29 cellular contexts compared by ENCODE assay signal in the genomic region with DNA sequence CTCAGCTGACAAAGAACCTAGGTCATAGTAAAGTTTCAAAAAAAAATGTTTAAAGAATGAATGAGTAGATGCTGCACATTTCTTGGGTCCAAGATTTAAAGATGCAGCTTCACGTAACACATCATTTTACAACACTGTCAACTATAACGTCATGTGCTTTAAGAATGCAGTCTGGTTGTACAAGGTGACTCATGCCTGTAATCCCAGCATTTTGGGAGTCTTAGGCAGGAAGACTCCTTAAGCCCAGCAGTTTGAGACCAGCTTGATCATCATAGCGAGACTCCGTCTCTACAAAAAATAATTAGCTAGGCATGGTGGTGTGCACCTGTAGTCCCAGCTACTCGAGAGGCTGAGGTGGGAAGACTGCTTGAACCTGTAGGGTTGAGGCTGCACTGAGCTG. TPM values are rescaled to one million over a fixed set of nuclear protein-coding genes. Genes with fewer than 3 reads are reported as not detected.
DNase-seq lines count a peak whose midpoint lies in the region; ATAC-seq, FAIRE-seq and TF ChIP-seq lines count a peak whose summit lies in the region.
"Had no signal": no experiment of that assay in that cellular context is flagged by ENCODE, and none has a peak within 500 bp of the region (broad histone marks: within the 10 kb centered on the region; RNA-seq: fewer than 3 reads in every experiment).

No MANE protein-coding gene starts in this region.

- DNase-seq in AG10803 (ENCODE audit: low read depth): peak; percentile 41
- peak; percentile 76 for DNase-seq in HFFc6
- DNase-seq in astrocyte of the spinal cord (ENCODE audit: low read depth, low spot score): peak; percentile 24
- peak; percentile 58 for DNase-seq in iris pigment epithelial cell (ENCODE audit: low read depth)
- no peak for DNase-seq in GM12892 (ENCODE audit: insufficient read length)
- DNase-seq in dorsolateral prefrontal cortex: no peak
- DNase-seq: ACHN; activated B cell treated with CpG ODN at 0.5 μM for 24 hours; DND-41; gastrocnemius medialis; KBM-7; mesendoderm; naive thymus-derived CD4-positive, alpha-beta T cell; NCI-H1694 treated with DMSO at 0.1 percent for 48 hours; NCI-H2171 treated with DMSO at 0.1 percent for 48 hours; NCI-H69; stimulated activated CD4-positive, alpha-beta T cell treated with anti-CD3 and anti-CD28 coated beads, Interleukin-4, amount 100 ng/mL, for 1 hour; stimulated activated naive B cell treated with anti-CD40 and anti-IgM and Interleukin-4, amounts not matched to agents 10 μg/mL and 1 μg/mL and 100 μg/mL, for 72 hours; T-helper 9 cell had no signal

- H3K27me3 Mint-ChIP-seq in HFFc6 (ENCODE audit: insufficient read depth): no peaks in the 10 kb centered on the region
- H3K27me3 Mint-ChIP-seq: activated B cell treated with CpG ODN at 0.5 μM for 24 hours; naive thymus-derived CD4-positive, alpha-beta T cell; stimulated activated naive B cell treated with anti-CD40 and anti-IgM and Interleukin-4, amounts not matched to agents 10 μg/mL and 1 μg/mL and 100 μg/mL, for 72 hours had no signal

- TF ChIP-seq POLR2A in GM12892 (IDR thresholded peaks at IDR 0.05; ENCODE audit: low read depth, low read length): no peak

- no peak overlapping the region for H3K27ac ChIP-seq in dorsolateral prefrontal cortex
- H3K27ac ChIP-seq: ascending aorta, C4-2B, epithelial cell of prostate, gastrocnemius medialis, hepatocyte, suprapubic skin had no signal

- no peak for TF ChIP-seq CTCF in AG10803 (conservative IDR thresholded peaks at IDR 0.05; ENCODE audit: low read length)
- no peak for TF ChIP-seq CTCF in HFFc6 (IDR thresholded peaks at IDR 0.05)
- no peak for TF ChIP-seq CTCF in astrocyte of the spinal cord (IDR thresholded peaks at IDR 0.05; ENCODE audit: low read depth, low read length)
- TF ChIP-seq CTCF in dorsolateral prefrontal cortex (IDR thresholded peaks at IDR 0.05 in 54 of 56, conservative IDR thresholded peaks at IDR 0.05 in 2 of 56; ENCODE audit: low read depth in 1 of 56, partially characterized antibody in 56 of 56): no peak

- no peak overlapping the region for H3K4me3 Mint-ChIP-seq in HFFc6
- H3K4me3 Mint-ChIP-seq: activated B cell treated with CpG ODN at 0.5 μM for 24 hours; naive thymus-derived CD4-positive, alpha-beta T cell; stimulated activated naive B cell treated with anti-CD40 and anti-IgM and Interleukin-4, amounts not matched to agents 10 μg/mL and 1 μg/mL and 100 μg/mL, for 72 hours had no signal

- FAIRE-seq in GM12892 (lab: Jason Lieb, UNC): no peak

- H3K27me3 ChIP-seq in dorsolateral prefrontal cortex: no peaks in the 10 kb centered on the region
- H3K27me3 ChIP-seq: ascending aorta, gastrocnemius medialis, hepatocyte, suprapubic skin had no signal

- ATAC-seq in HG02571 (IDR thresholded peaks at IDR 0.05; ENCODE audit: unreplicated experiment): no peak
- no peak for ATAC-seq in GM18909 (IDR thresholded peaks at IDR 0.05; ENCODE audit: poor library complexity, unreplicated experiment)
- ATAC-seq: activated naive CD4-positive, alpha-beta T cell treated with anti-CD3 and anti-CD28 coated beads, Interleukin-2, amount 50 U/mL, for 72 hours; gastrocnemius medialis; HCT116; left lobe of liver; naive thymus-derived CD4-positive, alpha-beta T cell; stimulated activated naive B cell treated with anti-CD40 and anti-IgM and Interleukin-4, amounts not matched to agents 10 μg/mL and 1 μg/mL and 100 μg/mL, for 72 hours had no signal

- H3K4me3 ChIP-seq in AG10803 (ENCODE audit: low read length) (no peak overlapping the region), astrocyte of the spinal cord (ENCODE audit: low read depth, low read length) (no peak overlapping the region), dorsolateral prefrontal cortex (no peak overlapping the region)
- H3K4me3 ChIP-seq: ascending aorta, gastrocnemius medialis, hepatocyte, suprapubic skin had no signal

- intact Hi-C loops in dorsolateral prefrontal cortex (cut with DNase I): no loop called here

- H3K27ac Mint-ChIP-seq in HFFc6: peak overlapping the region; percentile 80
- H3K27ac Mint-ChIP-seq: activated B cell treated with CpG ODN at 0.5 μM for 24 hours; naive thymus-derived CD4-positive, alpha-beta T cell; stimulated activated naive B cell treated with anti-CD40 and anti-IgM and Interleukin-4, amounts not matched to agents 10 μg/mL and 1 μg/mL and 100 μg/mL, for 72 hours had no signal

- H3K36me3 Mint-ChIP-seq in HFFc6 (ENCODE audit: low read depth): peaks cover 16% of the 10 kb centered on the region

- in situ Hi-C loops in astrocyte of the spinal cord (cut with HindIII; ENCODE audit: low sequenced_read_pairs): no loop called here

- H3K4me1 Mint-ChIP-seq in HFFc6 (ENCODE audit: low read depth): peaks cover 18% of the 10 kb centered on the region
- H3K4me1 Mint-ChIP-seq: activated B cell treated with CpG ODN at 0.5 μM for 24 hours; stimulated activated naive B cell treated with anti-CD40 and anti-IgM and Interleukin-4, amounts not matched to agents 10 μg/mL and 1 μg/mL and 100 μg/mL, for 72 hours had no signal

- no peaks in the 10 kb centered on the region for H3K9me3 Mint-ChIP-seq in HFFc6
- H3K9me3 Mint-ChIP-seq: activated B cell treated with CpG ODN at 0.5 μM for 24 hours; activated naive CD4-positive, alpha-beta T cell treated with anti-CD3 and anti-CD28 coated beads, Interleukin-2, amount 50 U/mL, for 72 hours; naive thymus-derived CD4-positive, alpha-beta T cell; stimulated activated naive B cell treated with anti-CD40 and anti-IgM and Interleukin-4, amounts not matched to agents 10 μg/mL and 1 μg/mL and 100 μg/mL, for 72 hours had no signal

RNA-seq across cellular contexts. Expression of a gene that starts 21.9 kb away (rescaled TPM):
- 10 to 100 TPM; 20.4 to 29.9 (median 26.8) TPM for total RNA-seq in HFFc6 (2021; fragmentation: NEBNext Ultra II Directional; extraction: Animal tissue kit (Norgen Biotek cat#: 25700))
- 4.2 TPM for polyA plus RNA-seq in GM12892 (2012; ENCODE audit: missing spikeins)
- total RNA-seq in dorsolateral prefrontal cortex: 10 to 100 TPM; 10.8 to 27.7 (median 16.8) TPM

Comparison
In these comparisons a context has a peak if more than half of its experiments do, and no peak if none do; other contexts are left out.
1. DNase-seq: peak in AG10803 (single experiment), HFFc6 (single experiment), astrocyte of the spinal cord (single experiment) and iris pigment epithelial cell (single experiment); none in GM12892 (single experiment) and dorsolateral prefrontal cortex (0 of 10).